1 cellular context compared by ENCODE assay signal in the genomic region with DNA sequence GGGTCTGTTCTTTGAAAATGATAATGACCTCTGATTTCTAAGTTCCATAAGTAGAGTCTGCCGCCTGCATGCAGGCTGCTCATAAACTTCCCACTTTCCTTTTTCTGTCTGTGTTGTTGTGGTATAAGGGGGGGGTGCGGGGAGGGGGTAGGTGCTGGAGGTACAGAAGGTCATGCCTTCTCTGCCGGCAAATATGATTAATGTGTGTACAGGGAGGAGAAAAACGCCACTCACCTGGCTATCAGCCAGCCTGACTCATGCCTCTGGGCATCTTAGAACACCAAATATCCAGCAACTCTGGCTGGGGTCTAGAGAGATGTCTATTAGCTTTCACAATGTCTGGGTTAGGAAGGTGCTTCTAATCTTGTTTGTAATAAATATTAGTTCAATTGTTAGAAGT.
TF ChIP-seq lines count a peak whose summit lies in the region.

No MANE protein-coding gene starts in this region.

TF ChIP-seq in HEK293, 187 proteins besides CTCF, POLR2A, EP300 and RAD21 (continued from another document):
- TF ChIP-seq, protein P1, sequence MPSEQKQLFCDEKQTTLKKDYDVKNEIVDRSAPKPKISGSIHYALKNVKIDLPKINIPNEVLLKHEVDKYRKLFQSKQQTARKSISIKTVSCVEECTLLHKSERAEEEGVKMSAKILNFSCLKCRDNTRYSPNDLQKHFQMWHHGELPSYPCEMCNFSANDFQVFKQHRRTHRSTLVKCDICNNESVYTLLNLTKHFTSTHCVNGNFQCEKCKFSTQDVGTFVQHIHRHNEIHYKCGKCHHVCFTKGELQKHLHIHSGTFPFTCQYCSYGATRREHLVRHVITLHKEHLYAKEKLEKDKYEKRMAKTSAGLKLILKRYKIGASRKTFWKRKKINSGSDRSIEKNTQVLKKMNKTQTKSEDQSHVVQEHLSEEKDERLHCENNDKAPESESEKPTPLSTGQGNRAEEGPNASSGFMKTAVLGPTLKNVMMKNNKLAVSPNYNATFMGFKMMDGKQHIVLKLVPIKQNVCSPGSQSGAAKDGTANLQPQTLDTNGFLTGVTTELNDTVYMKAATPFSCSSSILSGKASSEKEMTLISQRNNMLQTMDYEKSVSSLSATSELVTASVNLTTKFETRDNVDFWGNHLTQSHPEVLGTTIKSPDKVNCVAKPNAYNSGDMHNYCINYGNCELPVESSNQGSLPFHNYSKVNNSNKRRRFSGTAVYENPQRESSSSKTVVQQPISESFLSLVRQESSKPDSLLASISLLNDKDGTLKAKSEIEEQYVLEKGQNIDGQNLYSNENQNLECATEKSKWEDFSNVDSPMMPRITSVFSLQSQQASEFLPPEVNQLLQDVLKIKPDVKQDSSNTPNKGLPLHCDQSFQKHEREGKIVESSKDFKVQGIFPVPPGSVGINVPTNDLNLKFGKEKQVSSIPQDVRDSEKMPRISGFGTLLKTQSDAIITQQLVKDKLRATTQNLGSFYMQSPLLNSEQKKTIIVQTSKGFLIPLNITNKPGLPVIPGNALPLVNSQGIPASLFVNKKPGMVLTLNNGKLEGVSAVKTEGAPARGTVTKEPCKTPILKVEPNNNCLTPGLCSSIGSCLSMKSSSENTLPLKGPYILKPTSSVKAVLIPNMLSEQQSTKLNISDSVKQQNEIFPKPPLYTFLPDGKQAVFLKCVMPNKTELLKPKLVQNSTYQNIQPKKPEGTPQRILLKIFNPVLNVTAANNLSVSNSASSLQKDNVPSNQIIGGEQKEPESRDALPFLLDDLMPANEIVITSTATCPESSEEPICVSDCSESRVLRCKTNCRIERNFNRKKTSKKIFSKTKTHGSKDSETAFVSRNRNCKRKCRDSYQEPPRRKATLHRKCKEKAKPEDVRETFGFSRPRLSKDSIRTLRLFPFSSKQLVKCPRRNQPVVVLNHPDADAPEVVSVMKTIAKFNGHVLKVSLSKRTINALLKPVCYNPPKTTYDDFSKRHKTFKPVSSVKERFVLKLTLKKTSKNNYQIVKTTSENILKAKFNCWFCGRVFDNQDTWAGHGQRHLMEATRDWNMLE (tag by site-specific recombination; conservative IDR thresholded peaks at IDR 0.05; ENCODE audit: low read depth), result no peak
- TF ChIP-seq GLIS2 (tag by site-specific recombination; IDR thresholded peaks at IDR 0.05), result peak; percentile 65
- peak; percentile 61 for TF ChIP-seq ZIC2 (tag by site-specific recombination; IDR thresholded peaks at IDR 0.05)
- TF ChIP-seq ZNF211 (tag by site-specific recombination; IDR thresholded peaks at IDR 0.05; ENCODE audit: low read depth), result no peak
- peak; percentile 25; the same call in 1 of the 2 replicates for TF ChIP-seq SP2 (tag by site-specific recombination; IDR thresholded peaks at IDR 0.05)
